In genomic region chr10:121159670-121160069, GRCh38 we compare ENCODE assay signal across 15 cellular contexts.
A peak's percentile ranks its signal among the peaks of the same experiment; 100 is the strongest.
DNase-seq lines count a peak whose midpoint lies in the region; ATAC-seq and TF ChIP-seq lines count a peak whose summit lies in the region.
"Had no signal": no experiment of that assay in that cellular context is flagged by ENCODE, and none has a peak within 500 bp of the region (broad histone marks: within the 10 kb centered on the region; RNA-seq: fewer than 3 reads in every experiment).

No MANE protein-coding gene starts in this region.

- H3K27me3 Mint-ChIP-seq in activated naive CD8-positive, alpha-beta T cell treated with anti-CD3 and anti-CD28 coated beads, Interleukin-2, amount 50 U/mL, for 24 hours, result no peaks in the 10 kb centered on the region
- no peaks in the 10 kb centered on the region for H3K27me3 Mint-ChIP-seq in activated naive CD8-positive, alpha-beta T cell treated with anti-CD3 and anti-CD28 coated beads for 36 hours
- no peaks in the 10 kb centered on the region for H3K27me3 Mint-ChIP-seq in activated CD4-positive, alpha-beta memory T cell treated with anti-CD3 and anti-CD28 coated beads, Interleukin-2, amount 10 ng/mL, durations not matched to agents 7 days and 5 days
- H3K27me3 Mint-ChIP-seq in HFFc6 (ENCODE audit: insufficient read depth), result no peaks in the 10 kb centered on the region
- H3K27me3 Mint-ChIP-seq: dendritic cell treated with granulocyte-macrophage colony-stimulating factor and Interleukin-4, amounts not matched to agents 40 ng/mL and 50 ng/mL, for 4 days had no signal

- no peak for DNase-seq in activated naive CD8-positive, alpha-beta T cell treated with anti-CD3 and anti-CD28 coated beads, Interleukin-2, amount 50 U/mL, for 24 hours
- no peak for DNase-seq in activated naive CD8-positive, alpha-beta T cell treated with anti-CD3 and anti-CD28 coated beads for 36 hours
- DNase-seq in activated CD4-positive, alpha-beta memory T cell treated with anti-CD3 and anti-CD28 coated beads, Interleukin-2, amount 10 ng/mL, durations not matched to agents 7 days and 5 days, result peak; percentile 16
- DNase-seq in stimulated activated naive CD8-positive, alpha-beta T cell treated with anti-CD3 and anti-CD28 coated beads, Interleukin-15, Interleukin-2, amounts not matched to agents 100 U/mL and 50 U/mL, for 24 hours, result peak; percentile 4
- DNase-seq in HFFc6 (no peak), nucleus accumbens (lab: John Stamatoyannopoulos, UW) (no peak)
- DNase-seq: activated effector memory CD4-positive, alpha-beta T cell treated with anti-CD3 and anti-CD28 coated beads, Interleukin-2, amount 50 U/mL, for 16 hours; esophagus squamous epithelium; NCI-H526 treated with DMSO at 0.1 percent for 48 hours; stimulated activated naive CD4-positive, alpha-beta T cell treated with Interleukin-2 at 50 U/mL for 16 hours had no signal

- no peak overlapping the region for H3K4me3 Mint-ChIP-seq in activated naive CD8-positive, alpha-beta T cell treated with anti-CD3 and anti-CD28 coated beads, Interleukin-2, amount 50 U/mL, for 24 hours
- no peak overlapping the region for H3K4me3 Mint-ChIP-seq in activated naive CD8-positive, alpha-beta T cell treated with anti-CD3 and anti-CD28 coated beads for 36 hours
- no peak overlapping the region for H3K4me3 Mint-ChIP-seq in activated CD4-positive, alpha-beta memory T cell treated with anti-CD3 and anti-CD28 coated beads, Interleukin-2, amount 10 ng/mL, durations not matched to agents 7 days and 5 days
- no peak overlapping the region for H3K4me3 Mint-ChIP-seq in HFFc6
- H3K4me3 Mint-ChIP-seq: dendritic cell treated with granulocyte-macrophage colony-stimulating factor and Interleukin-4, amounts not matched to agents 40 ng/mL and 50 ng/mL, for 4 days; T-helper 1 cell treated with Interleukin-12 subunit alpha and Interleukin-12 subunit beta and Interleukin-4 antibody, amounts not matched to agents 30 μg/mL and 1 μg/mL, for 36 hours had no signal

- H3K9me3 Mint-ChIP-seq in activated naive CD8-positive, alpha-beta T cell treated with anti-CD3 and anti-CD28 coated beads, Interleukin-2, amount 50 U/mL, for 24 hours, result peaks cover 11% of the 10 kb centered on the region
- H3K9me3 Mint-ChIP-seq in activated naive CD8-positive, alpha-beta T cell treated with anti-CD3 and anti-CD28 coated beads for 36 hours, result peaks cover 3% of the 10 kb centered on the region
- no peaks in the 10 kb centered on the region for H3K9me3 Mint-ChIP-seq in activated CD4-positive, alpha-beta memory T cell treated with anti-CD3 and anti-CD28 coated beads, Interleukin-2, amount 10 ng/mL, durations not matched to agents 7 days and 5 days
- H3K9me3 Mint-ChIP-seq in HFFc6, result peaks cover 35% of the 10 kb centered on the region
- H3K9me3 Mint-ChIP-seq: T-helper 1 cell treated with Interleukin-12 subunit alpha and Interleukin-12 subunit beta and Interleukin-4 antibody, amounts not matched to agents 30 μg/mL and 1 μg/mL, for 36 hours had no signal

- no peak overlapping the region for H3K27ac Mint-ChIP-seq in activated naive CD8-positive, alpha-beta T cell treated with anti-CD3 and anti-CD28 coated beads, Interleukin-2, amount 50 U/mL, for 24 hours
- no peak overlapping the region for H3K27ac Mint-ChIP-seq in activated naive CD8-positive, alpha-beta T cell treated with anti-CD3 and anti-CD28 coated beads for 36 hours
- H3K27ac Mint-ChIP-seq in activated CD4-positive, alpha-beta memory T cell treated with anti-CD3 and anti-CD28 coated beads, Interleukin-2, amount 10 ng/mL, durations not matched to agents 7 days and 5 days, result no peak overlapping the region
- no peak overlapping the region for H3K27ac Mint-ChIP-seq in HFFc6
- H3K27ac Mint-ChIP-seq: dendritic cell treated with granulocyte-macrophage colony-stimulating factor and Interleukin-4, amounts not matched to agents 40 ng/mL and 50 ng/mL, for 4 days; T-helper 1 cell treated with Interleukin-12 subunit alpha and Interleukin-12 subunit beta and Interleukin-4 antibody, amounts not matched to agents 30 μg/mL and 1 μg/mL, for 36 hours had no signal

- TF ChIP-seq CTCF in HFFc6 (IDR thresholded peaks at IDR 0.05), result no peak

- POLR2A ChIA-PET in activated CD4-positive, alpha-beta memory T cell treated with anti-CD3 and anti-CD28 coated beads, Interleukin-2, amount 10 ng/mL, durations not matched to agents 7 days and 5 days (lab: Charles Lee), result no interaction called here

- H3K36me3 Mint-ChIP-seq in activated naive CD8-positive, alpha-beta T cell treated with anti-CD3 and anti-CD28 coated beads, Interleukin-2, amount 50 U/mL, for 24 hours (ENCODE audit: low read depth), result no peaks in the 10 kb centered on the region
- H3K36me3 Mint-ChIP-seq in activated naive CD8-positive, alpha-beta T cell treated with anti-CD3 and anti-CD28 coated beads for 36 hours, result no peaks in the 10 kb centered on the region
- no peaks in the 10 kb centered on the region for H3K36me3 Mint-ChIP-seq in activated CD4-positive, alpha-beta memory T cell treated with anti-CD3 and anti-CD28 coated beads, Interleukin-2, amount 10 ng/mL, durations not matched to agents 7 days and 5 days (ENCODE audit: low read depth)
- no peaks in the 10 kb centered on the region for H3K36me3 Mint-ChIP-seq in HFFc6 (ENCODE audit: low read depth)

- CTCF ChIA-PET in activated CD4-positive, alpha-beta memory T cell treated with anti-CD3 and anti-CD28 coated beads, Interleukin-2, amount 10 ng/mL, durations not matched to agents 7 days and 5 days (lab: Charles Lee), result no interaction called here

- H3K4me1 Mint-ChIP-seq in activated naive CD8-positive, alpha-beta T cell treated with anti-CD3 and anti-CD28 coated beads, Interleukin-2, amount 50 U/mL, for 24 hours, result no peaks in the 10 kb centered on the region
- no peaks in the 10 kb centered on the region for H3K4me1 Mint-ChIP-seq in activated naive CD8-positive, alpha-beta T cell treated with anti-CD3 and anti-CD28 coated beads for 36 hours
- H3K4me1 Mint-ChIP-seq in activated CD4-positive, alpha-beta memory T cell treated with anti-CD3 and anti-CD28 coated beads, Interleukin-2, amount 10 ng/mL, durations not matched to agents 7 days and 5 days, result peaks cover 2% of the 10 kb centered on the region
- H3K4me1 Mint-ChIP-seq in HFFc6 (ENCODE audit: low read depth), result no peaks in the 10 kb centered on the region

- peak; percentile 68 for ATAC-seq in activated naive CD8-positive, alpha-beta T cell treated with anti-CD3 and anti-CD28 coated beads, Interleukin-2, amount 50 U/mL, for 24 hours
- ATAC-seq in HG03442 (IDR thresholded peaks at IDR 0.05; ENCODE audit: unreplicated experiment), result peak; percentile 77
- peak; percentile 59 for ATAC-seq in stimulated activated naive CD8-positive, alpha-beta T cell treated with anti-CD3 and anti-CD28 coated beads, Interleukin-15, Interleukin-2, amounts not matched to agents 100 U/mL and 50 U/mL, for 24 hours
- ATAC-seq in GM21447 (IDR thresholded peaks at IDR 0.05; ENCODE audit: unreplicated experiment), result no peak
- ATAC-seq: Right ventricle myocardium inferior had no signal

Comparison
In these comparisons a context has a peak if more than half of its experiments do, and no peak if none do; other contexts are left out.
1. DNase-seq: peak in activated CD4-positive, alpha-beta memory T cell treated with anti-CD3 and anti-CD28 coated beads, Interleukin-2, amount 10 ng/mL, durations not matched to agents 7 days and 5 days (single experiment) and stimulated activated naive CD8-positive, alpha-beta T cell treated with anti-CD3 and anti-CD28 coated beads, Interleukin-15, Interleukin-2, amounts not matched to agents 100 U/mL and 50 U/mL, for 24 hours (single experiment); none in activated naive CD8-positive, alpha-beta T cell treated with anti-CD3 and anti-CD28 coated beads, Interleukin-2, amount 50 U/mL, for 24 hours (single experiment), activated naive CD8-positive, alpha-beta T cell treated with anti-CD3 and anti-CD28 coated beads for 36 hours (single experiment), HFFc6 (single experiment) and nucleus accumbens (0 of 56).